ENCODE assay signal across 8 cellular contexts in the genomic region with DNA sequence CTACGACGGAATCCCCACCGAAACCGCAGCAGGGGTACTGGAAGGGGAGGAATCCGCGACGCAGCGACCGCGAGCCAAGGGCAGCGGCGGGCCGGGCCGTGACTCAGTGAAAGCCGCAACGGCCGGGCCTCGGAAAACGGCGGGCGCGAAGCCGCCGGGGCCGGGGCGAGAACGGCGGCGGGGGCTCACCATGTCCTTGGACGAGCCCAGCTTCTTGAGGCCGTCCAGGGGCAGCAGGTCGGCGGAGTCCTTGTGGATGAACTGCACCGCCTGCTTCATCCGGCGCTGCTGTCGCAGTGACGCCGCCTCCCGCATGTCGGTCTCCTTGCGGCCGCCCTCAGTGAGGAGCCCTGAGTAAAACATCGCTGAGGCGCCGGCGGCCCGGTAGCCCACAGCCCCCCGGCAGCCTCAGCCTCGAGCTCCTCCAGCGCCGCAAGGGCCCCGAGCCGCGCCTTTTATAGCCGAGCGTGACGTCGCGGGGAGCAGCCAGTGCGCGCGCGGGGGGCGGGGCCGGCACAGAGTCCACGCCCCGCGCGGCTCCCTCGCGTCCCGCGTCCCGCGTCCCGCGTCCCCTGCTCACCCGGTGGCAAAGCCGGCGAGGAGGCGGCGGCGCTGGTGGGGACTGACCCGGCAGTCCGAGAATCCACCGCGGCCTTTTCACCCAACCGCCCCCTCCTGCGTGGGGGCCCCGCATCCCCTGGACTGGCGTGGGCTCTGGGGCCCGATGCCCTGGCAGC. TPM values are rescaled to one million over a fixed set of nuclear protein-coding genes. Genes with fewer than 3 reads are reported as not detected.
DNase-seq lines count a peak whose midpoint lies in the region; ATAC-seq and TF ChIP-seq lines count a peak whose summit lies in the region.

A gene (minus strand): TSS at position 429 of the 737 bp plus-strand sequence. CDS start 66 bp downstream, at position 363.

- H3K4me2 ChIP-seq in SK-N-SH: peak within 1 kb of the TSS; percentile 89

- H3K27ac Mint-ChIP-seq in activated naive CD4-positive, alpha-beta T cell treated with anti-CD3 and anti-CD28 coated beads, Interleukin-2, amount 50 U/mL, for 24 hours: peak within 1 kb of the TSS; percentile 59
- H3K27ac Mint-ChIP-seq in glutamatergic neuron (ENCODE audit: unreplicated experiment): no peak within 1 kb of the TSS

- H3F3A ChIP-seq in SK-N-SH (replicated peaks; ENCODE audit: insufficient read depth): peaks cover 22% of the 10 kb centered on the region

- no peak for TF ChIP-seq EP300 in SK-N-SH (IDR thresholded peaks at IDR 0.05; ENCODE audit: borderline replicate concordance in 1 of 2, low read depth in 1 of 2, low read length in 1 of 2)

- H3K36me3 ChIP-seq in SK-N-SH (replicated peaks in 1 of 2; ENCODE audit: control insufficient read depth in 1 of 2, insufficient read depth in 2 of 2, low read length in 1 of 2): no peaks in the 10 kb centered on the region

- DNase-seq in EH (ENCODE audit: low read depth) (peak; percentile 71), HS-27A (ENCODE audit: low read depth) (peak; percentile 55), SK-N-SH (peak; percentile 94), glutamatergic neuron (peak; percentile 74), omental fat pad (ENCODE audit: low spot score) (peak; percentile 54), substantia nigra (lab: John Stamatoyannopoulos, UW) (peak in 25 of 49 donors; percentile 3 to 89 (median 32))

- H3K27me3 ChIP-seq in SK-N-SH (ENCODE audit: insufficient read depth): peaks cover 8% of the 10 kb centered on the region; the same call in 1 of the 2 replicates

- no peaks in the 10 kb centered on the region for H3K9me3 ChIP-seq in SK-N-SH

- peaks cover 7 to 8% of the 10 kb centered on the region in 2 experiments; a peak in 2 of 4 replicates for H3K4me1 ChIP-seq in SK-N-SH (ENCODE audit: control insufficient read depth in 1 of 2, insufficient read depth in 2 of 2, low read depth in 1 of 2, low read length in 1 of 2)

- peak; percentile 67 for ATAC-seq in omental fat pad (ENCODE audit: low FRiP score)
- no peak for ATAC-seq in HG03378 (IDR thresholded peaks at IDR 0.05; ENCODE audit: unreplicated experiment)

- peaks cover 6% of the 10 kb centered on the region; the same call in 1 of the 2 replicates for H3K79me2 ChIP-seq in SK-N-SH (ENCODE audit: insufficient read depth)

- no peak for TF ChIP-seq RAD21 in SK-N-SH (IDR thresholded peaks at IDR 0.05; ENCODE audit: low read length)

- TF ChIP-seq CTCF in SK-N-SH (IDR thresholded peaks at IDR 0.05): no peak
- no peak for TF ChIP-seq CTCF in glutamatergic neuron (IDR thresholded peaks at IDR 0.05; ENCODE audit: partially characterized antibody, unreplicated experiment)
- no peak for TF ChIP-seq CTCF in omental fat pad (IDR thresholded peaks at IDR 0.05)

- no peak within 1 kb of the TSS for H3K27ac ChIP-seq in SK-N-SH (ENCODE audit: low read depth in 2 of 2, low read length in 1 of 2)
- no peak within 1 kb of the TSS for H3K27ac ChIP-seq in substantia nigra (ENCODE audit: low read depth, low read length, poor library complexity, severe bottlenecking)

- H3K4me3 Mint-ChIP-seq in activated naive CD4-positive, alpha-beta T cell treated with anti-CD3 and anti-CD28 coated beads, Interleukin-2, amount 50 U/mL, for 24 hours: peak within 1 kb of the TSS; percentile 86
- peak within 1 kb of the TSS; percentile 93 for H3K4me3 Mint-ChIP-seq in glutamatergic neuron (ENCODE audit: unreplicated experiment)

- peaks cover 3% of the 10 kb centered on the region for H3K36me3 Mint-ChIP-seq in activated naive CD4-positive, alpha-beta T cell treated with anti-CD3 and anti-CD28 coated beads, Interleukin-2, amount 50 U/mL, for 24 hours
- no peaks in the 10 kb centered on the region for H3K36me3 Mint-ChIP-seq in glutamatergic neuron (ENCODE audit: unreplicated experiment)

- H3K9me3 Mint-ChIP-seq in activated naive CD4-positive, alpha-beta T cell treated with anti-CD3 and anti-CD28 coated beads, Interleukin-2, amount 50 U/mL, for 24 hours: no peaks in the 10 kb centered on the region
- peaks cover 5% of the 10 kb centered on the region for H3K9me3 Mint-ChIP-seq in glutamatergic neuron (ENCODE audit: unreplicated experiment)

- WGBS in SK-N-SH (ENCODE audit: low lambda C conversion rate): 5% methylated on average over 3 of the region's 93 CpGs

- CTCF ChIA-PET in SK-N-SH (lab: Yijun Ruan, JAX): interaction anchor here (1.4 to 2.1 kb wide), 2 partner anchors 89 to 134 kb away, joined by 5 to 8 read pairs; no protein-coding TSS in a partner anchor

- peaks cover 23% of the 10 kb centered on the region for H3K27me3 Mint-ChIP-seq in activated naive CD4-positive, alpha-beta T cell treated with anti-CD3 and anti-CD28 coated beads, Interleukin-2, amount 50 U/mL, for 24 hours
- H3K27me3 Mint-ChIP-seq in glutamatergic neuron (ENCODE audit: unreplicated experiment): peaks cover 11% of the 10 kb centered on the region

- POLR2A ChIA-PET in SK-N-SH (lab: Yijun Ruan, JAX): no interaction called here

- H3K4me1 Mint-ChIP-seq in activated naive CD4-positive, alpha-beta T cell treated with anti-CD3 and anti-CD28 coated beads, Interleukin-2, amount 50 U/mL, for 24 hours: peaks cover 35% of the 10 kb centered on the region
- H3K4me1 Mint-ChIP-seq in glutamatergic neuron (ENCODE audit: low read depth, unreplicated experiment): no peaks in the 10 kb centered on the region

- H3K9ac ChIP-seq in SK-N-SH: peak within 1 kb of the TSS; percentile 62; the same call in 1 of the 2 replicates

- no peaks in the 10 kb centered on the region for H3K9me2 ChIP-seq in SK-N-SH

- no peaks in the 10 kb centered on the region for H4K20me1 ChIP-seq in SK-N-SH (ENCODE audit: insufficient read depth)

- H3K4me3 ChIP-seq in SK-N-SH (ENCODE audit: low read depth in 2 of 2, low read length in 1 of 2): peak within 1 kb of the TSS; percentile 54 to 65

- peak within 1 kb of the TSS; percentile 94 for H2AFZ ChIP-seq in SK-N-SH (ENCODE audit: low read depth)

TF ChIP-seq in SK-N-SH, 30 proteins besides CTCF, POLR2A, EP300 and RAD21:
- TF ChIP-seq FOXJ3 (CRISPR knock-in tag; IDR thresholded peaks at IDR 0.05): no peak
- TF ChIP-seq, protein P1, sequence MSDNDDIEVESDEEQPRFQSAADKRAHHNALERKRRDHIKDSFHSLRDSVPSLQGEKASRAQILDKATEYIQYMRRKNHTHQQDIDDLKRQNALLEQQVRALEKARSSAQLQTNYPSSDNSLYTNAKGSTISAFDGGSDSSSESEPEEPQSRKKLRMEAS (IDR thresholded peaks at IDR 0.05; ENCODE audit: low read depth): peak; percentile 91

RNA-seq across cellular contexts. Expression of the gene that starts here (rescaled TPM):
- polyA plus RNA-seq in SK-N-SH (2012; rRNA removed): 2.1 and 2.6 TPM in 2 replicates
- 1.7 and 2.3 TPM in 2 replicates for polyA plus RNA-seq in SK-N-SH (2012; cell fraction: cytosol; rRNA removed)
- 1.7 and 3.4 TPM in 2 replicates for polyA plus RNA-seq in SK-N-SH (2012; cell fraction: nucleus; rRNA removed)
- total RNA-seq in glutamatergic neuron (ENCODE audit: unreplicated experiment) (2.7 TPM), omental fat pad (10 to 100 TPM in 1 of 4 donors, 1 to 10 TPM in 2, under 1 TPM in 1; 0.63 to 13.1 (median 2.8) TPM)

Comparison
In these comparisons a context has a peak if more than half of its experiments do, and no peak if none do; other contexts are left out.
1. DNase-seq: peak in every context shown above with its lines; median percentile 94 in SK-N-SH; 74 in glutamatergic neuron; 71 in EH; 55 in HS-27A; 54 in omental fat pad; 32 in substantia nigra.